In the genomic region with DNA sequence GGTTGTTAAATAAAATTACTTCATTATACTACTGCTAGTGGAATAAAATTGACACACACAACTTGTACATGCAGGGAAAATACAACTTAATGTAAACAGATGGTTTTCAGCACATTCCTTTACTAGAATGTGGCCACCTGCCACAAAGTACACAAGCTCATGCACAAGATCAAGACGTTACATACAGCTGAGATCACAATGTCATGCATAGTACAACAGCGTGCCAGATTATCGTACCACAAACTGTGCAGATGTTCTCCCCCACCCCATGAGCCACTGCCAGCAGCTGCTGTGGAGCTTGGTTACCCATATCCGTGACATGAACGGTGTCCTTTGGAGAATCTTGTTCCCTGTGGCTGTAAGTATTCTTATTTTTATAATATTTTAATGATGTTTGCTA, we compare ENCODE assay signal across 16 cellular contexts. TPM values are rescaled to one million over a fixed set of nuclear protein-coding genes. Genes with fewer than 3 reads are reported as not detected.
A peak's percentile ranks its signal among the peaks of the same experiment; 100 is the strongest.
DNase-seq lines count a peak whose midpoint lies in the region; ATAC-seq and TF ChIP-seq lines count a peak whose summit lies in the region.
"Had no signal": no experiment of that assay in that cellular context is flagged by ENCODE, and none has a peak within 500 bp of the region (broad histone marks: within the 10 kb centered on the region; RNA-seq: fewer than 3 reads in every experiment).

No MANE protein-coding gene starts in this region.

- H4K20me1 ChIP-seq in IMR-90 (ENCODE audit: insufficient read depth, low read length) = no peaks in the 10 kb centered on the region

- TF ChIP-seq POLR2A in IMR-90 (IDR thresholded peaks at IDR 0.05; ENCODE audit: low read depth, low read length) = no peak
- no peak for TF ChIP-seq POLR2A in transverse colon (IDR thresholded peaks at IDR 0.05)

- H3K36me3 ChIP-seq in IMR-90 (ENCODE audit: control insufficient read depth, insufficient read depth, low read length) = no peaks in the 10 kb centered on the region
- H3K36me3 ChIP-seq in mesenchymal stem cell (ENCODE audit: control insufficient read depth in 1 of 2, insufficient read depth in 2 of 2, low read depth in 1 of 2, low read length in 2 of 2) = peaks cover 0 to 5% of the 10 kb centered on the region in 2 experiments
- H3K36me3 ChIP-seq in transverse colon = peaks cover 0 to 9% (median 2%) of the 10 kb centered on the region in 4 donors

- H3K27me3 ChIP-seq in IMR-90 (ENCODE audit: control insufficient read depth, insufficient read depth, low read length) (no peaks in the 10 kb centered on the region), mesenchymal stem cell (ENCODE audit: control insufficient read depth in 1 of 2, insufficient read depth in 1 of 2, low read length in 2 of 2) (no peaks in the 10 kb centered on the region), transverse colon (no peaks in the 10 kb centered on the region)
- H3K27me3 ChIP-seq: heart right ventricle, suprapubic skin had no signal

- no CpG with 5 or more reads among the region's 5 CpGs for WGBS in IMR-90 (ENCODE audit: extremely low coverage in 2 of 2, insufficient read length in 1 of 2), 2 experiments
- WGBS in mesenchymal stem cell = 0% methylated on average over 3 of the region's 5 CpGs
- WGBS in transverse colon (ENCODE audit: low coverage in 1 of 2), 2 donors = 78% methylated on average over 5 of the region's 5 CpGs; no CpG with 5 or more reads in 1 of the 2 donors

- POLR2A ChIA-PET in IMR-90 (lab: Charles Lee; ENCODE audit: unreplicated experiment) = no interaction called here

- no peak overlapping the region for H4K91ac ChIP-seq in IMR-90 (ENCODE audit: insufficient read depth, low read depth, low read length)
- H4K91ac ChIP-seq in mesenchymal stem cell (ENCODE audit: low read length) = peak overlapping the region; percentile 75

- H3K56ac ChIP-seq in IMR-90 (ENCODE audit: extremely low read depth, insufficient read depth, low read length) = no peak overlapping the region

- H3K4me1 ChIP-seq in IMR-90 (ENCODE audit: control insufficient read depth, insufficient read depth, low read length) (0 out of 2 replicates have a peak, but pooled peaks cover 3% of the 10 kb centered on the region), mesenchymal stem cell (ENCODE audit: control insufficient read depth, insufficient read depth, low read depth, low read length) (peaks cover 2% of the 10 kb centered on the region), transverse colon (peaks cover 0 to 7% (median 0%) of the 10 kb centered on the region in 4 donors)

- 0 out of 2 replicates have a peak overlapping the region, but pooled peaks have one; percentile 10 for H3K14ac ChIP-seq in IMR-90 (replicated peaks; ENCODE audit: low read depth, low read length)
- H3K14ac ChIP-seq in mesenchymal stem cell (ENCODE audit: low read length in 2 of 2) = no peak overlapping the region

- H4K8ac ChIP-seq in IMR-90 (ENCODE audit: low read depth in 2 of 2, low read length in 2 of 2) (0 out of 4 replicates have a peak overlapping the region, but pooled peaks of 1 of the 2 experiments have one; percentile 12), mesenchymal stem cell (ENCODE audit: low read length) (peak overlapping the region; percentile 72)

- no peak overlapping the region for H2AK9ac ChIP-seq in IMR-90 (replicated peaks; ENCODE audit: low read depth, low read length, poor library complexity)

- H3K9me3 ChIP-seq in IMR-90 (ENCODE audit: control insufficient read depth, insufficient read depth, low read length) (no peaks in the 10 kb centered on the region), mesenchymal stem cell (ENCODE audit: control insufficient read depth, low read length) (no peaks in the 10 kb centered on the region), transverse colon (no peaks in the 10 kb centered on the region)
- H3K9me3 ChIP-seq: heart right ventricle, suprapubic skin had no signal

- peak overlapping the region; percentile 84 to 94 for H2BK12ac ChIP-seq in mesenchymal stem cell (ENCODE audit: low read length in 2 of 2)

- DNase-seq in DMS 273 (lab: John Stamatoyannopoulos, UW; ENCODE audit: unreplicated experiment) = peak; percentile 70
- DNase-seq in IMR-90 = peak; percentile 92
- peak; percentile 40 for DNase-seq in astrocyte of the hippocampus (ENCODE audit: low read depth, low spot score)
- DNase-seq in mesenchymal stem cell = peak; percentile 79
- no peak for DNase-seq in transverse colon
- DNase-seq in putamen (ENCODE audit: low spot score) = no peak
- DNase-seq in hypothalamus (lab: John Stamatoyannopoulos, UW) = no peak
- DNase-seq in activated T-cell treated with anti-CD3 and anti-CD28 coated beads, Interleukin-2, amount 50 U/mL, for 24 hours = no peak
- DNase-seq: activated CD8-positive, alpha-beta memory T cell treated with anti-CD3 and anti-CD28 coated beads, Interleukin-2, amount 50 U/mL, for 4 hours; activated naive CD4-positive, alpha-beta T cell treated with anti-CD3 and anti-CD28 coated beads, Interleukin-2, amount 50 U/mL, for 16 hours; central memory CD4-positive, alpha-beta T cell; heart right ventricle; SW 1271 had no signal

- H3K23ac ChIP-seq in IMR-90 (ENCODE audit: low read depth, low read length) (no peak overlapping the region), mesenchymal stem cell (ENCODE audit: low read length in 2 of 2) (no peak overlapping the region)

- peak overlapping the region; percentile 12 for H2BK5ac ChIP-seq in IMR-90 (ENCODE audit: low read depth, low read length, poor library complexity, severe bottlenecking)
- no peak overlapping the region for H2BK5ac ChIP-seq in mesenchymal stem cell (ENCODE audit: low read depth, low read length, poor library complexity, severe bottlenecking)

- no TSS peak for BruUV-seq in IMR-90 (replicated peaks; lab: Mats Ljungman, UMichigan)

- in situ Hi-C loops in IMR-90 (cut with MboI; ENCODE audit: low sequenced_read_pairs) = no loop called here
- in situ Hi-C loops in transverse colon (cut with MboI; ENCODE audit: low pct_ligation_motif_present in 1 of 4, low pct_unique_long_range_greater_than_20kb in 1 of 4, low sequenced_read_pairs in 3 of 4) = no loop called here

- H3K4ac ChIP-seq in IMR-90 (ENCODE audit: low read depth, low read length) (no peak overlapping the region), mesenchymal stem cell (ENCODE audit: low read depth in 1 of 2, low read length in 2 of 2) (peak overlapping the region in 1 of 2 experiments; percentile 40)

- intact Hi-C loops in IMR-90 (cut with micrococcal nuclease) = no loop called here
- intact Hi-C loops in transverse colon (cut with DNase I; ENCODE audit: low total_unique reads) = no loop called here

- peaks cover 43% of the 10 kb centered on the region for H3K36me3 Mint-ChIP-seq in activated T-cell treated with anti-CD3 and anti-CD28 coated beads, Interleukin-2, amount 50 U/mL, for 24 hours (ENCODE audit: low read depth)
- H3K36me3 Mint-ChIP-seq: WTC11 had no signal

- no peak overlapping the region for H2BK120ac ChIP-seq in IMR-90 (ENCODE audit: low read depth, low read length)
- no peak overlapping the region for H2BK120ac ChIP-seq in mesenchymal stem cell (ENCODE audit: low read depth, low read length)

- no peak for TF ChIP-seq EP300 in transverse colon (IDR thresholded peaks at IDR 0.05; ENCODE audit: low read depth)

- H3K4me1 Mint-ChIP-seq in activated T-cell treated with anti-CD3 and anti-CD28 coated beads, Interleukin-2, amount 50 U/mL, for 24 hours (ENCODE audit: low read depth) = peaks cover 8% of the 10 kb centered on the region
- H3K4me1 Mint-ChIP-seq: WTC11 had no signal

- no peak for TF ChIP-seq RAD21 in IMR-90 (IDR thresholded peaks at IDR 0.05; ENCODE audit: low read length)

- no peaks in the 10 kb centered on the region for H3K27me3 Mint-ChIP-seq in activated T-cell treated with anti-CD3 and anti-CD28 coated beads, Interleukin-2, amount 50 U/mL, for 24 hours

- TF ChIP-seq CTCF in IMR-90 (conservative IDR thresholded peaks at IDR 0.05; ENCODE audit: low read depth, low read length) (no peak), transverse colon (IDR thresholded peaks at IDR 0.05) (no peak)

- H2BK15ac ChIP-seq in IMR-90 (ENCODE audit: low read depth, low read length) (no peak overlapping the region), mesenchymal stem cell (ENCODE audit: low read depth, poor library complexity, severe bottlenecking) (no peak overlapping the region)

- no peak overlapping the region for H4K5ac ChIP-seq in IMR-90 (ENCODE audit: low read depth, low read length)

- H3K9me1 ChIP-seq in IMR-90 (ENCODE audit: insufficient read depth, low read length) = peaks cover 3% of the 10 kb centered on the region; the same call in 1 of the 2 replicates

- no peaks in the 10 kb centered on the region for H3K9me3 Mint-ChIP-seq in activated T-cell treated with anti-CD3 and anti-CD28 coated beads, Interleukin-2, amount 50 U/mL, for 24 hours
- H3K9me3 Mint-ChIP-seq: CD14-positive monocyte, WTC11 had no signal

- H2AFZ ChIP-seq in IMR-90 (replicated peaks; ENCODE audit: low read length, poor library complexity) (peak overlapping the region; percentile 24), mesenchymal stem cell (ENCODE audit: low read depth, low read length) (no peak overlapping the region)

- H3K18ac ChIP-seq in IMR-90 (ENCODE audit: low read depth, low read length) (no peak overlapping the region), mesenchymal stem cell (ENCODE audit: low read depth in 1 of 2, low read length in 2 of 2) (peak overlapping the region in 1 of 2 experiments; percentile 37)

- dilution Hi-C loops in IMR-90 (cut with HindIII; ENCODE audit: low sequenced_read_pairs, unreplicated experiment) = no loop called here

- H3K4me3 ChIP-seq in IMR-90 (ENCODE audit: insufficient read depth, low read depth, low read length) (no peak overlapping the region), mesenchymal stem cell (ENCODE audit: insufficient read depth in 1 of 2, low read depth in 1 of 2, low read length in 2 of 2) (no peak overlapping the region), transverse colon (no peak overlapping the region)
- H3K4me3 ChIP-seq: heart right ventricle, suprapubic skin had no signal

- peak overlapping the region; percentile 40 for H3K4me2 ChIP-seq in IMR-90 (ENCODE audit: low read depth, low read length)
- no peak overlapping the region for H3K4me2 ChIP-seq in mesenchymal stem cell (ENCODE audit: low read length, poor library complexity, severe bottlenecking)

- no peak overlapping the region for H3K4me3 Mint-ChIP-seq in activated T-cell treated with anti-CD3 and anti-CD28 coated beads, Interleukin-2, amount 50 U/mL, for 24 hours
- H3K4me3 Mint-ChIP-seq: CD14-positive monocyte, WTC11 had no signal

- H3K27ac ChIP-seq in IMR-90 (ENCODE audit: insufficient read depth, low read length) (no peak overlapping the region), mesenchymal stem cell (ENCODE audit: low read length, poor library complexity, severe bottlenecking) (peak overlapping the region; percentile 38), transverse colon (no peak overlapping the region)
- H3K27ac ChIP-seq: heart right ventricle, suprapubic skin had no signal

- no peak overlapping the region for H2BK20ac ChIP-seq in IMR-90 (ENCODE audit: low read depth, low read length)

- no peak overlapping the region for H3K27ac Mint-ChIP-seq in activated T-cell treated with anti-CD3 and anti-CD28 coated beads, Interleukin-2, amount 50 U/mL, for 24 hours
- H3K27ac Mint-ChIP-seq: CD14-positive monocyte, WTC11 had no signal

- CTCF ChIA-PET in IMR-90 (lab: Yijun Ruan, JAX) = interaction anchor here (0.5 to 0.6 kb wide), 2 partner anchors 10 kb away, joined by 3 read pairs; no protein-coding TSS in a partner anchor

- ATAC-seq in IMR-90 (ENCODE audit: low read depth) = peak; percentile 74
- ATAC-seq: WTC11 had no signal

- no peaks in the 10 kb centered on the region for H3K79me1 ChIP-seq in IMR-90 (ENCODE audit: low read depth in 1 of 2, low read length in 2 of 2)
- H3K79me1 ChIP-seq in mesenchymal stem cell (replicated peaks; ENCODE audit: low read length, poor library complexity, severe bottlenecking) = peaks cover 1% of the 10 kb centered on the region

- H2AK5ac ChIP-seq in IMR-90 (ENCODE audit: low read depth, low read length) = no peak overlapping the region
- H2AK5ac ChIP-seq in mesenchymal stem cell (ENCODE audit: low read length, severe bottlenecking) = no peak overlapping the region

- no peak overlapping the region for H3K9ac ChIP-seq in IMR-90 (ENCODE audit: low read depth, low read length)
- no peak overlapping the region for H3K9ac ChIP-seq in mesenchymal stem cell (ENCODE audit: low read length)

RNA-seq across cellular contexts. Expression of a gene that starts 27.7 kb away (rescaled TPM):
- total RNA-seq in IMR-90 (2012; rRNA removed) (23.9 and 25.6 TPM in 2 replicates), transverse colon (10 to 100 TPM; 30.1 to 45.3 (median 37.1) TPM)
- polyA plus RNA-seq in IMR-90 (2012; rRNA removed) = 10.4 and 11.3 TPM in 2 replicates
- 7.9 and 8.1 TPM in 2 replicates for polyA plus RNA-seq in IMR-90 (2012; cell fraction: cytosol; rRNA removed)
- polyA plus RNA-seq in IMR-90 (2012; cell fraction: nucleus; rRNA removed; ENCODE audit: low replicate concordance) = 2.5 and 8.0 TPM in 2 replicates
- polyA plus RNA-seq in mesenchymal stem cell (2013, experiment 1 of 2) = 13.2 TPM
- polyA plus RNA-seq in mesenchymal stem cell (2013, experiment 2 of 2) = 14.6 TPM

RNA-seq across cellular contexts. Expression of a gene that starts 27.9 kb away (rescaled TPM):
- total RNA-seq in IMR-90 (2012; rRNA removed) = 9.5 and 15.8 TPM in 2 replicates
- polyA plus RNA-seq in IMR-90 (2012; rRNA removed) = 1.9 and 3.5 TPM in 2 replicates
- 0.41 and 1.2 TPM in 2 replicates for polyA plus RNA-seq in IMR-90 (2012; cell fraction: cytosol; rRNA removed)
- polyA plus RNA-seq in IMR-90 (2012; cell fraction: nucleus; rRNA removed; ENCODE audit: low replicate concordance) = 0.94 and 6.8 TPM in 2 replicates
- 6.9 TPM for polyA plus RNA-seq in mesenchymal stem cell (2013, experiment 1 of 2)
- polyA plus RNA-seq in mesenchymal stem cell (2013, experiment 2 of 2) = 6.7 TPM
- total RNA-seq in transverse colon = 10 to 100 TPM; 13.5 to 40.6 (median 24.4) TPM

Comparison
In these comparisons a context has a peak if more than half of its experiments do, and no peak if none do; other contexts are left out.
1. DNase-seq: peak in DMS 273 (single experiment), IMR-90 (single experiment), astrocyte of the hippocampus (single experiment) and mesenchymal stem cell (single experiment); none in transverse colon (single experiment), putamen (single experiment), hypothalamus (0 of 51) and activated T-cell treated with anti-CD3 and anti-CD28 coated beads, Interleukin-2, amount 50 U/mL, for 24 hours (single experiment).